ENCODE assay signal across 10 cellular contexts in genomic region chr15:63211549-63211948, GRCh38. TPM values are rescaled to one million over a fixed set of nuclear protein-coding genes. Genes with fewer than 3 reads are reported as not detected.
DNase-seq lines count a peak whose midpoint lies in the region; ATAC-seq and TF ChIP-seq lines count a peak whose summit lies in the region.
"Had no signal": no experiment of that assay in that cellular context is flagged by ENCODE, and none has a peak within 500 bp of the region (broad histone marks: within the 10 kb centered on the region; RNA-seq: fewer than 3 reads in every experiment).

No MANE protein-coding gene starts in this region.

- 96% methylated on average over 2 of the region's 2 CpGs for WGBS in hepatocyte (ENCODE audit: low lambda C conversion rate, missing lambda C conversion rate)
- 94 to 100% methylated on average over 2 of the region's 2 CpGs for WGBS in tibial nerve, 2 donors

- intact Hi-C loops in activated B cell treated with CpG ODN at 0.5 μM for 24 hours (cut with micrococcal nuclease): loop anchor here (5.0 kb wide), 1 partner anchor 89 kb away; the partner anchor contains the start of gene LACTB

- H3K27me3 ChIP-seq in hepatocyte: no peaks in the 10 kb centered on the region
- no peaks in the 10 kb centered on the region for H3K27me3 ChIP-seq in tibial nerve

- peak overlapping the region; percentile 44 for H3K4me2 ChIP-seq in hepatocyte

- H3K27me3 Mint-ChIP-seq in activated naive CD4-positive, alpha-beta T cell treated with anti-CD3 and anti-CD28 coated beads, Interleukin-2, amount 50 U/mL, for 24 hours: no peaks in the 10 kb centered on the region
- H3K27me3 Mint-ChIP-seq in activated B cell treated with CpG ODN at 0.5 μM for 24 hours: no peaks in the 10 kb centered on the region

- peaks cover 38% of the 10 kb centered on the region for H3K36me3 Mint-ChIP-seq in activated naive CD4-positive, alpha-beta T cell treated with anti-CD3 and anti-CD28 coated beads, Interleukin-2, amount 50 U/mL, for 24 hours
- H3K36me3 Mint-ChIP-seq in activated B cell treated with CpG ODN at 0.5 μM for 24 hours (ENCODE audit: low read depth): peaks cover 26% of the 10 kb centered on the region

- H3K9me2 ChIP-seq in hepatocyte (replicated peaks; ENCODE audit: insufficient read depth): no peaks in the 10 kb centered on the region

- no peak for TF ChIP-seq CTCF in activated B cell treated with CpG ODN at 0.5 μM for 24 hours (IDR thresholded peaks at IDR 0.05)
- TF ChIP-seq CTCF in hepatocyte (IDR thresholded peaks at IDR 0.05; ENCODE audit: poor library complexity): no peak
- TF ChIP-seq CTCF in tibial nerve (IDR thresholded peaks at IDR 0.05): no peak

- H3K36me3 ChIP-seq in hepatocyte (replicated peaks; ENCODE audit: insufficient read depth, low read depth) (no peaks in the 10 kb centered on the region), tibial nerve (no peaks in the 10 kb centered on the region)

- peaks cover 61% of the 10 kb centered on the region for H3K79me2 ChIP-seq in hepatocyte

- H3K4me3 Mint-ChIP-seq in activated naive CD4-positive, alpha-beta T cell treated with anti-CD3 and anti-CD28 coated beads, Interleukin-2, amount 50 U/mL, for 24 hours: peak overlapping the region; percentile 79
- no peak overlapping the region for H3K4me3 Mint-ChIP-seq in activated B cell treated with CpG ODN at 0.5 μM for 24 hours

- H2AFZ ChIP-seq in hepatocyte: no peak overlapping the region

- DNase-seq in activated naive CD4-positive, alpha-beta T cell treated with anti-CD3 and anti-CD28 coated beads, Interleukin-2, amount 50 U/mL, for 16 hours: no peak
- DNase-seq in activated B cell treated with CpG ODN at 0.5 μM for 24 hours: no peak
- no peak for DNase-seq in hepatocyte (ENCODE audit: low spot score)
- DNase-seq in tibial nerve (ENCODE audit: low spot score in 2 of 2): no peak
- DNase-seq in activated CD4-positive, CD25-positive, alpha-beta regulatory T cell (lab: John Stamatoyannopoulos, UW): no peak
- DNase-seq in mucosa of gallbladder (ENCODE audit: low spot score): no peak
- DNase-seq: NCI-H1417 treated with DMSO at 0.1 percent for 48 hours had no signal

- TF ChIP-seq POLR2A in tibial nerve (IDR thresholded peaks at IDR 0.05): no peak

- ATAC-seq in activated B cell treated with CpG ODN at 0.5 μM for 24 hours (ENCODE audit: low read depth) (no peak), GM21717 (IDR thresholded peaks at IDR 0.05; ENCODE audit: unreplicated experiment) (no peak)

- no peak overlapping the region for H3K4me3 ChIP-seq in hepatocyte
- H3K4me3 ChIP-seq in tibial nerve: no peak overlapping the region

- H3K4me1 ChIP-seq in hepatocyte (ENCODE audit: insufficient read depth): peaks cover 35% of the 10 kb centered on the region
- peaks cover 5 to 65% (median 42%) of the 10 kb centered on the region in 4 donors for H3K4me1 ChIP-seq in tibial nerve

- TF ChIP-seq EP300 in tibial nerve (IDR thresholded peaks at IDR 0.05): no peak

- POLR2A ChIA-PET in activated B cell treated with CpG ODN at 0.5 μM for 24 hours (lab: Charles Lee): interaction anchor here (0.6 to 2.0 kb wide), 5 partner anchors 16 to 45 kb away, joined by 3 to 10 read pairs (median 3); partner anchors contain the start of gene RAB8B

- H3K9me3 Mint-ChIP-seq in activated naive CD4-positive, alpha-beta T cell treated with anti-CD3 and anti-CD28 coated beads, Interleukin-2, amount 50 U/mL, for 24 hours: peaks cover 7% of the 10 kb centered on the region
- H3K9me3 Mint-ChIP-seq in activated B cell treated with CpG ODN at 0.5 μM for 24 hours: no peaks in the 10 kb centered on the region

- H3K27ac ChIP-seq in hepatocyte (peak overlapping the region; percentile 63), tibial nerve (peak overlapping the region; percentile 19 to 93 (median 68))
- H3K27ac ChIP-seq: HL-60 had no signal

- no peaks in the 10 kb centered on the region for H4K20me1 ChIP-seq in hepatocyte (ENCODE audit: insufficient read depth, poor library complexity, severe bottlenecking)

- no peaks in the 10 kb centered on the region for H3K9me3 ChIP-seq in hepatocyte (ENCODE audit: low read depth)
- no peaks in the 10 kb centered on the region for H3K9me3 ChIP-seq in tibial nerve

- peaks cover 89% of the 10 kb centered on the region for H3K4me1 Mint-ChIP-seq in activated naive CD4-positive, alpha-beta T cell treated with anti-CD3 and anti-CD28 coated beads, Interleukin-2, amount 50 U/mL, for 24 hours
- peaks cover 78% of the 10 kb centered on the region for H3K4me1 Mint-ChIP-seq in activated B cell treated with CpG ODN at 0.5 μM for 24 hours

- CTCF ChIA-PET in activated B cell treated with CpG ODN at 0.5 μM for 24 hours (lab: Charles Lee): interaction anchor here (1.3 kb wide), 1 partner anchor 55 kb away, joined by 3 read pairs; the partner anchor contains the start of gene RPS27L

- peak overlapping the region; percentile 99 for H3K27ac Mint-ChIP-seq in activated naive CD4-positive, alpha-beta T cell treated with anti-CD3 and anti-CD28 coated beads, Interleukin-2, amount 50 U/mL, for 24 hours
- H3K27ac Mint-ChIP-seq in activated B cell treated with CpG ODN at 0.5 μM for 24 hours: peak overlapping the region; percentile 94

RNA-seq across cellular contexts. Expression of gene RAB8B, which starts 22.1 kb away (rescaled TPM):
- total RNA-seq in activated B cell treated with CpG ODN at 0.5 μM for 24 hours (93.1 and 94.4 TPM in 2 replicates), hepatocyte (36.9 and 40.5 TPM in 2 replicates), tibial nerve (10 to 100 TPM; 32.9 to 45.0 (median 42.5) TPM), mucosa of gallbladder (41.4 TPM)
- polyA plus RNA-seq in hepatocyte: 11.7 and 16.4 TPM in 2 replicates

RNA-seq across cellular contexts. Expression of gene RPS27L, which starts 54.3 kb away (rescaled TPM):
- total RNA-seq in activated B cell treated with CpG ODN at 0.5 μM for 24 hours (70.8 and 74.9 TPM in 2 replicates), hepatocyte (97.3 and 134 TPM in 2 replicates), tibial nerve (10 to 100 TPM; 50.3 to 83.7 (median 71.7) TPM), mucosa of gallbladder (179 TPM)
- polyA plus RNA-seq in hepatocyte: 525 and 528 TPM in 2 replicates
